ENCODE assay signal across 20 cellular contexts in the genomic region with DNA sequence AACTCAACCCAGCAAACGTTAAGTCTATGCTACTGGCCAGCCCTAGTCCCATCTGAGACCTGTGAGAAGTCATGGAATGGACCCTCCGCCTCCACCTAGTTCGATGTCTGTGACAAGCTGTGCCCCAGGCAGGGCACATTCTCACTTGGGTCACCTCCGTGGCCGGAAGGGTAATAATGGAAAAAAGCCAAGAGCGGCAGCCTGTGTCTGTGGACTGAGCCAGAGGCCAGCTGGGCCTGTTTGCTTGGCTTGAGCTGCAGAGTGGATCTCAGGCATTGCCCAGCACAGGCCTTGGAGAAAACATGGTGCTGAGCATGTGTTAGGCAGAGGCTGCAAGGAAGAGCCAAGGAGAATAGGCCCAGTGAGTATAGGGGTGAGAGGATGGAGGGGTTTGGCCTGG.
"Had no signal": no experiment of that assay in that cellular context is flagged by ENCODE, and none has a peak within 500 bp of the region (broad histone marks: within the 10 kb centered on the region; RNA-seq: fewer than 3 reads in every experiment).

No MANE protein-coding gene starts in this region.

- DNase-seq: cortex of kidney; effector memory CD8-positive, alpha-beta T cell; erythroblast; esophagus squamous epithelium; foreskin melanocyte; kidney; left lung; lower lobe of right lung; natural killer cell; occipital lobe; ovary; retina; right lobe of liver; small intestine; stimulated activated CD4-positive, alpha-beta T cell treated with anti-CD3 and anti-CD28 coated beads, Interleukin-15, amount 100 ng/mL, for 24 hours; stimulated activated CD4-positive, alpha-beta T cell treated with anti-CD3 and anti-CD28 coated beads, Interleukin-2, amount 100 ng/mL, for 48 hours; stimulated activated naive CD4-positive, alpha-beta T cell; stimulated activated naive CD8-positive, alpha-beta T cell treated with anti-CD3 and anti-CD28 coated beads, Interleukin-15, amount 100 ng/mL, for 72 hours had no signal

- H3K36me3 ChIP-seq: esophagus squamous epithelium, left lung, lower lobe of right lung, ovary, right lobe of liver, suprapubic skin had no signal

- ATAC-seq: effector memory CD8-positive, alpha-beta T cell; left lung; lower lobe of right lung; natural killer cell; right lobe of liver; stimulated activated naive CD8-positive, alpha-beta T cell treated with anti-CD3 and anti-CD28 coated beads, Interleukin-15, amount 100 ng/mL, for 72 hours had no signal

- H3K4me1 ChIP-seq: esophagus squamous epithelium, left lung, lower lobe of right lung, right lobe of liver, suprapubic skin had no signal

- H3K4me3 ChIP-seq: esophagus squamous epithelium, hepatocyte, left lung, lower lobe of right lung, ovary, right lobe of liver, suprapubic skin had no signal

- H3K27ac ChIP-seq: hepatocyte, left lung, lower lobe of right lung, ovary, right lobe of liver, suprapubic skin had no signal

- H3K27me3 ChIP-seq: esophagus squamous epithelium, hepatocyte, left lung, ovary, right lobe of liver, suprapubic skin had no signal

- H3K9me3 ChIP-seq: lower lobe of right lung, ovary, right lobe of liver had no signal
